ENCODE assay signal across 25 cellular contexts in genomic region chr9:29021632-29022031, GRCh38.
"Had no signal": no experiment of that assay in that cellular context is flagged by ENCODE, and none has a peak within 500 bp of the region (broad histone marks: within the 10 kb centered on the region; RNA-seq: fewer than 3 reads in every experiment).

No MANE protein-coding gene starts in this region.

- H3K27me3 Mint-ChIP-seq: dendritic cell treated with granulocyte-macrophage colony-stimulating factor and Interleukin-4, amounts not matched to agents 40 ng/mL and 50 ng/mL, for 4 days; effector memory CD8-positive, alpha-beta T cell had no signal

- H3K4me3 ChIP-seq: colonic mucosa, coronary artery, dorsolateral prefrontal cortex, esophagus muscularis mucosa, esophagus squamous epithelium, gastrocnemius medialis, gastroesophageal sphincter, heart left ventricle, heart right ventricle, hepatocyte had no signal

- H3K27me3 ChIP-seq: colonic mucosa, dorsolateral prefrontal cortex, esophagus muscularis mucosa, esophagus squamous epithelium, foreskin keratinocyte, gastrocnemius medialis, gastroesophageal sphincter, heart left ventricle, heart right ventricle, hepatocyte had no signal

- DNase-seq: colonic mucosa; cortex of kidney; dermis blood vessel endothelial cell; dorsolateral prefrontal cortex; effector CD4-positive, alpha-beta T cell; effector CD8-positive, alpha-beta T cell; effector memory CD4-positive, alpha-beta T cell; effector memory CD8-positive, alpha-beta T cell; endodermal cell; erythroblast; esophagus squamous epithelium; foreskin fibroblast; foreskin keratinocyte; foreskin melanocyte; gastrocnemius medialis; glutamatergic neuron; heart left ventricle; heart right ventricle had no signal

- H3K9me3 ChIP-seq: colonic mucosa, esophagus muscularis mucosa, esophagus squamous epithelium, gastrocnemius medialis, gastroesophageal sphincter, heart left ventricle, heart right ventricle had no signal

- H3K4me1 Mint-ChIP-seq: endodermal cell had no signal

- H3K27ac Mint-ChIP-seq: dendritic cell treated with granulocyte-macrophage colony-stimulating factor and Interleukin-4, amounts not matched to agents 40 ng/mL and 50 ng/mL, for 4 days; effector memory CD8-positive, alpha-beta T cell; endodermal cell had no signal

- H3K4me1 ChIP-seq: colonic mucosa, esophagus muscularis mucosa, esophagus squamous epithelium, foreskin keratinocyte, gastrocnemius medialis, gastroesophageal sphincter, heart left ventricle, heart right ventricle had no signal

- H3K9me3 Mint-ChIP-seq: endodermal cell had no signal

- H3K36me3 ChIP-seq: colonic mucosa, esophagus muscularis mucosa, esophagus squamous epithelium, gastrocnemius medialis, gastroesophageal sphincter, heart left ventricle, heart right ventricle had no signal

- ATAC-seq: effector memory CD8-positive, alpha-beta T cell; esophagus mucosa; foreskin keratinocyte; gastrocnemius medialis; gastroesophageal sphincter; heart left ventricle; heart right ventricle had no signal

- H3K4me3 Mint-ChIP-seq: dendritic cell treated with granulocyte-macrophage colony-stimulating factor and Interleukin-4, amounts not matched to agents 40 ng/mL and 50 ng/mL, for 4 days; effector memory CD8-positive, alpha-beta T cell; endodermal cell had no signal

- H3K27ac ChIP-seq: colonic mucosa, coronary artery, dorsolateral prefrontal cortex, epithelial cell of prostate, esophagus muscularis mucosa, esophagus squamous epithelium, foreskin keratinocyte, gastrocnemius medialis, gastroesophageal sphincter, heart left ventricle, heart right ventricle, hepatocyte had no signal
